ENCODE assay signal across 1 cellular context in genomic region chr1:236654957-236655356, GRCh38.
TF ChIP-seq lines count a peak whose summit lies in the region.

No MANE protein-coding gene starts in this region.

TF ChIP-seq in HEK293, 187 proteins besides CTCF, POLR2A, EP300 and RAD21 (continued from another document):
- TF ChIP-seq, protein P1, sequence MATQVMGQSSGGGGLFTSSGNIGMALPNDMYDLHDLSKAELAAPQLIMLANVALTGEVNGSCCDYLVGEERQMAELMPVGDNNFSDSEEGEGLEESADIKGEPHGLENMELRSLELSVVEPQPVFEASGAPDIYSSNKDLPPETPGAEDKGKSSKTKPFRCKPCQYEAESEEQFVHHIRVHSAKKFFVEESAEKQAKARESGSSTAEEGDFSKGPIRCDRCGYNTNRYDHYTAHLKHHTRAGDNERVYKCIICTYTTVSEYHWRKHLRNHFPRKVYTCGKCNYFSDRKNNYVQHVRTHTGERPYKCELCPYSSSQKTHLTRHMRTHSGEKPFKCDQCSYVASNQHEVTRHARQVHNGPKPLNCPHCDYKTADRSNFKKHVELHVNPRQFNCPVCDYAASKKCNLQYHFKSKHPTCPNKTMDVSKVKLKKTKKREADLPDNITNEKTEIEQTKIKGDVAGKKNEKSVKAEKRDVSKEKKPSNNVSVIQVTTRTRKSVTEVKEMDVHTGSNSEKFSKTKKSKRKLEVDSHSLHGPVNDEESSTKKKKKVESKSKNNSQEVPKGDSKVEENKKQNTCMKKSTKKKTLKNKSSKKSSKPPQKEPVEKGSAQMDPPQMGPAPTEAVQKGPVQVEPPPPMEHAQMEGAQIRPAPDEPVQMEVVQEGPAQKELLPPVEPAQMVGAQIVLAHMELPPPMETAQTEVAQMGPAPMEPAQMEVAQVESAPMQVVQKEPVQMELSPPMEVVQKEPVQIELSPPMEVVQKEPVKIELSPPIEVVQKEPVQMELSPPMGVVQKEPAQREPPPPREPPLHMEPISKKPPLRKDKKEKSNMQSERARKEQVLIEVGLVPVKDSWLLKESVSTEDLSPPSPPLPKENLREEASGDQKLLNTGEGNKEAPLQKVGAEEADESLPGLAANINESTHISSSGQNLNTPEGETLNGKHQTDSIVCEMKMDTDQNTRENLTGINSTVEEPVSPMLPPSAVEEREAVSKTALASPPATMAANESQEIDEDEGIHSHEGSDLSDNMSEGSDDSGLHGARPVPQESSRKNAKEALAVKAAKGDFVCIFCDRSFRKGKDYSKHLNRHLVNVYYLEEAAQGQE (tag by site-specific recombination; IDR thresholded peaks at IDR 0.05) = no peak
- TF ChIP-seq, protein P2, sequence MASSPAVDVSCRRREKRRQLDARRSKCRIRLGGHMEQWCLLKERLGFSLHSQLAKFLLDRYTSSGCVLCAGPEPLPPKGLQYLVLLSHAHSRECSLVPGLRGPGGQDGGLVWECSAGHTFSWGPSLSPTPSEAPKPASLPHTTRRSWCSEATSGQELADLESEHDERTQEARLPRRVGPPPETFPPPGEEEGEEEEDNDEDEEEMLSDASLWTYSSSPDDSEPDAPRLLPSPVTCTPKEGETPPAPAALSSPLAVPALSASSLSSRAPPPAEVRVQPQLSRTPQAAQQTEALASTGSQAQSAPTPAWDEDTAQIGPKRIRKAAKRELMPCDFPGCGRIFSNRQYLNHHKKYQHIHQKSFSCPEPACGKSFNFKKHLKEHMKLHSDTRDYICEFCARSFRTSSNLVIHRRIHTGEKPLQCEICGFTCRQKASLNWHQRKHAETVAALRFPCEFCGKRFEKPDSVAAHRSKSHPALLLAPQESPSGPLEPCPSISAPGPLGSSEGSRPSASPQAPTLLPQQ (tag by site-specific recombination; IDR thresholded peaks at IDR 0.05) = no peak
- TF ChIP-seq, protein P3, sequence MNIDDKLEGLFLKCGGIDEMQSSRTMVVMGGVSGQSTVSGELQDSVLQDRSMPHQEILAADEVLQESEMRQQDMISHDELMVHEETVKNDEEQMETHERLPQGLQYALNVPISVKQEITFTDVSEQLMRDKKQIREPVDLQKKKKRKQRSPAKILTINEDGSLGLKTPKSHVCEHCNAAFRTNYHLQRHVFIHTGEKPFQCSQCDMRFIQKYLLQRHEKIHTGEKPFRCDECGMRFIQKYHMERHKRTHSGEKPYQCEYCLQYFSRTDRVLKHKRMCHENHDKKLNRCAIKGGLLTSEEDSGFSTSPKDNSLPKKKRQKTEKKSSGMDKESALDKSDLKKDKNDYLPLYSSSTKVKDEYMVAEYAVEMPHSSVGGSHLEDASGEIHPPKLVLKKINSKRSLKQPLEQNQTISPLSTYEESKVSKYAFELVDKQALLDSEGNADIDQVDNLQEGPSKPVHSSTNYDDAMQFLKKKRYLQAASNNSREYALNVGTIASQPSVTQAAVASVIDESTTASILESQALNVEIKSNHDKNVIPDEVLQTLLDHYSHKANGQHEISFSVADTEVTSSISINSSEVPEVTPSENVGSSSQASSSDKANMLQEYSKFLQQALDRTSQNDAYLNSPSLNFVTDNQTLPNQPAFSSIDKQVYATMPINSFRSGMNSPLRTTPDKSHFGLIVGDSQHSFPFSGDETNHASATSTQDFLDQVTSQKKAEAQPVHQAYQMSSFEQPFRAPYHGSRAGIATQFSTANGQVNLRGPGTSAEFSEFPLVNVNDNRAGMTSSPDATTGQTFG (tag by site-specific recombination; IDR thresholded peaks at IDR 0.05; ENCODE audit: borderline replicate concordance) = no peak
- TF ChIP-seq, protein P4, sequence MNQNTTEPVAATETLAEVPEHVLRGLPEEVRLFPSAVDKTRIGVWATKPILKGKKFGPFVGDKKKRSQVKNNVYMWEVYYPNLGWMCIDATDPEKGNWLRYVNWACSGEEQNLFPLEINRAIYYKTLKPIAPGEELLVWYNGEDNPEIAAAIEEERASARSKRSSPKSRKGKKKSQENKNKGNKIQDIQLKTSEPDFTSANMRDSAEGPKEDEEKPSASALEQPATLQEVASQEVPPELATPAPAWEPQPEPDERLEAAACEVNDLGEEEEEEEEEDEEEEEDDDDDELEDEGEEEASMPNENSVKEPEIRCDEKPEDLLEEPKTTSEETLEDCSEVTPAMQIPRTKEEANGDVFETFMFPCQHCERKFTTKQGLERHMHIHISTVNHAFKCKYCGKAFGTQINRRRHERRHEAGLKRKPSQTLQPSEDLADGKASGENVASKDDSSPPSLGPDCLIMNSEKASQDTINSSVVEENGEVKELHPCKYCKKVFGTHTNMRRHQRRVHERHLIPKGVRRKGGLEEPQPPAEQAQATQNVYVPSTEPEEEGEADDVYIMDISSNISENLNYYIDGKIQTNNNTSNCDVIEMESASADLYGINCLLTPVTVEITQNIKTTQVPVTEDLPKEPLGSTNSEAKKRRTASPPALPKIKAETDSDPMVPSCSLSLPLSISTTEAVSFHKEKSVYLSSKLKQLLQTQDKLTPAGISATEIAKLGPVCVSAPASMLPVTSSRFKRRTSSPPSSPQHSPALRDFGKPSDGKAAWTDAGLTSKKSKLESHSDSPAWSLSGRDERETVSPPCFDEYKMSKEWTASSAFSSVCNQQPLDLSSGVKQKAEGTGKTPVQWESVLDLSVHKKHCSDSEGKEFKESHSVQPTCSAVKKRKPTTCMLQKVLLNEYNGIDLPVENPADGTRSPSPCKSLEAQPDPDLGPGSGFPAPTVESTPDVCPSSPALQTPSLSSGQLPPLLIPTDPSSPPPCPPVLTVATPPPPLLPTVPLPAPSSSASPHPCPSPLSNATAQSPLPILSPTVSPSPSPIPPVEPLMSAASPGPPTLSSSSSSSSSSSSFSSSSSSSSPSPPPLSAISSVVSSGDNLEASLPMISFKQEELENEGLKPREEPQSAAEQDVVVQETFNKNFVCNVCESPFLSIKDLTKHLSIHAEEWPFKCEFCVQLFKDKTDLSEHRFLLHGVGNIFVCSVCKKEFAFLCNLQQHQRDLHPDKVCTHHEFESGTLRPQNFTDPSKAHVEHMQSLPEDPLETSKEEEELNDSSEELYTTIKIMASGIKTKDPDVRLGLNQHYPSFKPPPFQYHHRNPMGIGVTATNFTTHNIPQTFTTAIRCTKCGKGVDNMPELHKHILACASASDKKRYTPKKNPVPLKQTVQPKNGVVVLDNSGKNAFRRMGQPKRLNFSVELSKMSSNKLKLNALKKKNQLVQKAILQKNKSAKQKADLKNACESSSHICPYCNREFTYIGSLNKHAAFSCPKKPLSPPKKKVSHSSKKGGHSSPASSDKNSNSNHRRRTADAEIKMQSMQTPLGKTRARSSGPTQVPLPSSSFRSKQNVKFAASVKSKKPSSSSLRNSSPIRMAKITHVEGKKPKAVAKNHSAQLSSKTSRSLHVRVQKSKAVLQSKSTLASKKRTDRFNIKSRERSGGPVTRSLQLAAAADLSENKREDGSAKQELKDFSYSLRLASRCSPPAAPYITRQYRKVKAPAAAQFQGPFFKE (tag by site-specific recombination; IDR thresholded peaks at IDR 0.05; ENCODE audit: borderline replicate concordance) = no peak
- TF ChIP-seq, protein P5, sequence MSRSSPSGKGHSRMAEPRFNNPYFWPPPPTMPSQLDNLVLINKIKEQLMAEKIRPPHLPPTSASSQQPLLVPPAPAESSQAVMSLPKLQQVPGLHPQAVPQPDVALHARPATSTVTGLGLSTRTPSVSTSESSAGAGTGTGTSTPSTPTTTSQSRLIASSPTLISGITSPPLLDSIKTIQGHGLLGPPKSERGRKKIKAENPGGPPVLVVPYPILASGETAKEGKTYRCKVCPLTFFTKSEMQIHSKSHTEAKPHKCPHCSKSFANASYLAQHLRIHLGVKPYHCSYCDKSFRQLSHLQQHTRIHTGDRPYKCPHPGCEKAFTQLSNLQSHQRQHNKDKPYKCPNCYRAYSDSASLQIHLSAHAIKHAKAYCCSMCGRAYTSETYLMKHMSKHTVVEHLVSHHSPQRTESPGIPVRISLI (tag by site-specific recombination; IDR thresholded peaks at IDR 0.05) = 0 out of 2 replicates have a peak, but pooled peaks have one; percentile 66
- TF ChIP-seq SP7 (tag by site-specific recombination; IDR thresholded peaks at IDR 0.05) = no peak
- no peak for TF ChIP-seq ZNF768 (tag by site-specific recombination; IDR thresholded peaks at IDR 0.05)
TF ChIP-seq in HEK293: peak in this region for 4.
